In genomic region chr1:17316704-17317103, GRCh38 we compare ENCODE assay signal across 34 cellular contexts. TPM values are rescaled to one million over a fixed set of nuclear protein-coding genes. Genes with fewer than 3 reads are reported as not detected.
"Had no signal": no experiment of that assay in that cellular context is flagged by ENCODE, and none has a peak within 500 bp of the region (broad histone marks: within the 10 kb centered on the region; RNA-seq: fewer than 3 reads in every experiment).

No MANE protein-coding gene starts in this region.

- ATAC-seq: heart right ventricle; mucosa of descending colon; naive thymus-derived CD8-positive, alpha-beta T cell; stimulated activated effector memory CD8-positive, alpha-beta T cell treated with anti-CD3 and anti-CD28 coated beads, Interleukin-12 subunit alpha, Interleukin-12 subunit beta, amount 100 ng/mL, for 72 hours had no signal

- H3K36me3 ChIP-seq: heart right ventricle, left ventricle myocardium inferior, right atrium auricular region, sigmoid colon, suprapubic skin, thoracic aorta, tibial artery, uterus had no signal

- H3K4me1 ChIP-seq: heart right ventricle, left ventricle myocardium inferior, parathyroid adenoma, right atrium auricular region, sigmoid colon, suprapubic skin, tibial artery, uterus had no signal

- H3K9me3 ChIP-seq: mucosa of descending colon, suprapubic skin, uterus had no signal

- H3K9ac ChIP-seq: parathyroid adenoma had no signal

- FAIRE-seq: small intestine had no signal

- H3K27ac ChIP-seq: heart right ventricle, hepatocyte, left ventricle myocardium inferior, parathyroid adenoma, right atrium auricular region, sigmoid colon, suprapubic skin, thoracic aorta, tibial artery, uterus had no signal

- H3K4me3 ChIP-seq: heart right ventricle, hepatocyte, left ventricle myocardium inferior, lung, mucosa of descending colon, right atrium auricular region, sigmoid colon, suprapubic skin, thoracic aorta, tibial artery, uterus had no signal

- H2AFZ ChIP-seq: hepatocyte, parathyroid adenoma had no signal

- DNase-seq: heart right ventricle; islet precursor cell; left ventricle myocardium inferior; mesendoderm; midbrain; mucosa of descending colon; naive thymus-derived CD8-positive, alpha-beta T cell; occipital lobe; sigmoid colon; small intestine; stimulated activated CD4-positive, alpha-beta T cell treated with anti-CD3 and anti-CD28 coated beads, Interleukin-15, amount 100 ng/mL, for 24 hours; stimulated activated CD4-positive, alpha-beta T cell treated with anti-CD3 and anti-CD28 coated beads, Interleukin-2, amount 100 ng/mL, for 24 hours; stimulated activated CD4-positive, alpha-beta T cell treated with anti-CD3 and anti-CD28 coated beads, Interleukin-4, amount 100 ng/mL, for 1 hour; stimulated activated naive CD4-positive, alpha-beta T cell; trophoblast cell; uterus had no signal

- H3K27me3 ChIP-seq: hepatocyte, right atrium auricular region, uterus had no signal

- H3K4me2 ChIP-seq: hepatocyte had no signal

- H3K79me2 ChIP-seq: hepatocyte, parathyroid adenoma had no signal

RNA-seq across cellular contexts. Expression of gene PADI4, which starts 8.7 kb away (rescaled TPM):
- total RNA-seq: hepatocyte, kidney epithelial cell, myocyte, neural crest cell, occipital lobe, osteocyte, progenitor cell of endocrine pancreas, pulmonary artery endothelial cell, renal cortical epithelial cell, sigmoid colon had no signal
- polyA plus RNA-seq: hepatocyte had no signal

RNA-seq across cellular contexts. Expression of gene PADI6, which starts 55.3 kb away (rescaled TPM):
- total RNA-seq: heart right ventricle; hepatocyte; kidney epithelial cell; left ventricle myocardium inferior; lower leg skin; lung; mucosa of descending colon; myocyte; naive thymus-derived CD8-positive, alpha-beta T cell; neural crest cell; occipital lobe; osteocyte; progenitor cell of endocrine pancreas; pulmonary artery endothelial cell; renal cortical epithelial cell; right atrium auricular region; sigmoid colon; subcutaneous adipose tissue; suprapubic skin; thoracic aorta; ureter had no signal
- polyA plus RNA-seq: heart right ventricle; hepatocyte; lung; naive thymus-derived CD8-positive, alpha-beta T cell; sigmoid colon; small intestine had no signal
